Comparison of ENCODE assay signal across 8 cellular contexts in the genomic region with DNA sequence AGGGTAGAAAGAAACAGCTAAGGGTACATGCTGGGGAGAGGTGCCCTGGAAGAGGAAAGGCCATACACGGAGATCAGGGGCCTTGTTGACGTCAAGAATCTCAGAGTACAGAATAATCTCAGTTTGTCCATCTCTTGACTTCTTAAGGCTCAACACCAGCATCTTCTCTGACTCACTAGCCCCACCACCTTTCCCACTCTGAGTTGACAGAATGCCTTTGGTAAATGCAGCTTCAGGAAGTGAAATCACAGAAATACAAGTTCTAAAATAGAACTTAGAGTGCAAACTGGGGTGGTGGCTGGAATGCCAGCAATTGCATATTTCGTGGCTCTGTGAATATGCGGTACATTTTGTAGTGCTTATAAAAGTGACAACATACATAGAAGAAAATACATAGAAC.
DNase-seq lines count a peak whose midpoint lies in the region; ATAC-seq, FAIRE-seq and TF ChIP-seq lines count a peak whose summit lies in the region.

No MANE protein-coding gene starts in this region.

- no peak for ATAC-seq in HG03442 (IDR thresholded peaks at IDR 0.05; ENCODE audit: unreplicated experiment)
- no peak for ATAC-seq in HG02970 (IDR thresholded peaks at IDR 0.05; ENCODE audit: low FRiP score, unreplicated experiment)

- no peak for TF ChIP-seq CTCF in GM13976 (IDR thresholded peaks at IDR 0.05; ENCODE audit: borderline replicate concordance, control extremely low read depth, extremely low read depth, insufficient read depth, missing control alignments)

- in situ Hi-C loops in ACHN (cut with HindIII; ENCODE audit: low pct_ligation_motif_present, low pct_unique_long_range_greater_than_20kb, low sequenced_read_pairs), result no loop called here
- in situ Hi-C loops in GM13976 (cut with MboI; ENCODE audit: low sequenced_read_pairs, unreplicated experiment), result no loop called here

- DNase-seq in ACHN (peak; percentile 18), GM13976 (ENCODE audit: low spot score) (peak; percentile 24), kidney tubule cell (ENCODE audit: low spot score) (peak; percentile 60), urothelium cell line (ENCODE audit: low spot score) (no peak), T-helper 9 cell (no peak)
- peak; percentile 7 to 22 for DNase-seq in activated CD4-positive, alpha-beta T cell treated with anti-CD3 and anti-CD28 coated beads, Interleukin-2, amount 50 U/mL, for 48 hours

- no peak for FAIRE-seq in urothelium cell line (lab: Jason Lieb, UNC)

Comparison
In these comparisons a context has a peak if more than half of its experiments do, and no peak if none do; other contexts are left out.
1. DNase-seq: peak in ACHN (single experiment), GM13976 (single experiment), activated CD4-positive, alpha-beta T cell treated with anti-CD3 and anti-CD28 coated beads, Interleukin-2, amount 50 U/mL, for 48 hours (2 of 2) and kidney tubule cell (single experiment); none in urothelium cell line (single experiment) and T-helper 9 cell (single experiment).